ENCODE assay signal across 19 cellular contexts in the genomic region with DNA sequence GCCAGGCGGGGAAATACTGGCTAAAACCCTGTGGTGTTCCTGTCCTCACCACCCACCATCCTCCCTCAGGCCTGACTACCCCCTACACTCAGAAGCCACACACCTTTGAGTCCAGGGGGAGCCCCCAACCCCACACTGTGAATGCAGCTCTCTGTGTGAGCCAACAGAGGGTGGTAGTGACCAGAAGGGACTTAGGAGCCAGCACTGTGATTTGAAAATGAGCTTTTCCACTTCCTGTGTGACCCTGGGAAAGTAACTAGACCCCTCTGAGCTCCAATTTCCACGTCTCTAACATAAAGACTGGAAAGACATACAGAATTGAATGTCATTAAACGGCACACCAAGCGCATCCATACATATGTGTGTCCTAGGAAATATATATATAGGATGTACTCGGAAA. TPM values are rescaled to one million over a fixed set of nuclear protein-coding genes. Genes with fewer than 3 reads are reported as not detected.
DNase-seq lines count a peak whose midpoint lies in the region; ATAC-seq, FAIRE-seq and TF ChIP-seq lines count a peak whose summit lies in the region.
"Had no signal": no experiment of that assay in that cellular context is flagged by ENCODE, and none has a peak within 500 bp of the region (broad histone marks: within the 10 kb centered on the region; RNA-seq: fewer than 3 reads in every experiment).

No MANE protein-coding gene starts in this region.

- H3K27ac ChIP-seq in A549, result no peak overlapping the region
- H3K27ac ChIP-seq in CD8-positive, alpha-beta T cell (ENCODE audit: low read depth, low read length), result no peak overlapping the region
- H3K27ac ChIP-seq: adrenal gland, suprapubic skin had no signal

- peak in 1 of 2 experiments; percentile 23 for DNase-seq in A549 (ENCODE audit: low read depth in 1 of 2, low spot score in 1 of 2)
- DNase-seq in CD8-positive, alpha-beta T cell, result no peak
- no peak for DNase-seq in NB4 (ENCODE audit: low read depth)
- DNase-seq in epithelial cell of esophagus (ENCODE audit: low read depth), result no peak
- no peak for DNase-seq in urothelium cell line (ENCODE audit: low spot score)
- no peak for DNase-seq in sciatic nerve (ENCODE audit: low spot score)
- no peak for DNase-seq in frontal cortex (ENCODE audit: low spot score in 2 of 2)
- no peak for DNase-seq in AML-193 (lab: John Stamatoyannopoulos, UW)
- DNase-seq: activated T-cell treated with anti-CD3 and anti-CD28 coated beads for 4 hours; adrenal gland; hippocampal formation; left colon; NK-92 treated with Interleukin-12 subunit alpha and Interleukin-12 subunit beta, amount 100 ng/mL, for 24 hours; posterior cingulate gyrus; stimulated activated CD4-positive, alpha-beta T cell treated with anti-CD3 and anti-CD28 coated beads, Interleukin-12 subunit alpha, Interleukin-12 subunit beta, amount 100 ng/mL, for 4 hours had no signal

- POLR2A ChIA-PET in A549 (lab: Yijun Ruan, JAX), result no interaction called here
- POLR2A ChIA-PET in CD8-positive, alpha-beta T cell (lab: Charles Lee), result interaction anchor here (1.9 kb wide), 1 partner anchor 8 kb away, joined by 5 read pairs; no protein-coding TSS in a partner anchor

- TF ChIP-seq POLR2A in A549 (IDR thresholded peaks at IDR 0.05; ENCODE audit: low read length) (no peak), NB4 (IDR thresholded peaks at IDR 0.05; ENCODE audit: extremely low read depth, insufficient read length) (no peak)

- H3K4me1 ChIP-seq in A549, result no peaks in the 10 kb centered on the region
- H3K4me1 ChIP-seq in CD8-positive, alpha-beta T cell (ENCODE audit: insufficient read depth, low read length), result peaks cover 31% of the 10 kb centered on the region
- H3K4me1 ChIP-seq: adrenal gland had no signal

- H3K4me2 ChIP-seq in A549, result no peak overlapping the region

- H3K36me3 ChIP-seq in CD8-positive, alpha-beta T cell (ENCODE audit: insufficient read depth, low read length), result no peaks in the 10 kb centered on the region
- H3K36me3 ChIP-seq: adrenal gland, suprapubic skin had no signal

- H3K9me3 ChIP-seq in A549, result no peaks in the 10 kb centered on the region
- no peaks in the 10 kb centered on the region for H3K9me3 ChIP-seq in CD8-positive, alpha-beta T cell (ENCODE audit: low read length)
- H3K9me3 ChIP-seq: adrenal gland, suprapubic skin had no signal

- no peak for TF ChIP-seq EP300 in A549 (IDR thresholded peaks at IDR 0.05)

- no peak overlapping the region for H3K4me3 Mint-ChIP-seq in CD8-positive, alpha-beta T cell

- TF ChIP-seq CTCF in A549 (IDR thresholded peaks at IDR 0.05) (no peak), NB4 (IDR thresholded peaks at IDR 0.05; ENCODE audit: low read depth, low read length) (peak; percentile 16), epithelial cell of esophagus (IDR thresholded peaks at IDR 0.05; ENCODE audit: insufficient read depth, low read depth, low read length, missing control alignments) (peak; percentile 28)
- no peak for TF ChIP-seq CTCF in CD8-positive, alpha-beta T cell (IDR thresholded peaks at IDR 0.05)

- H3K27me3 ChIP-seq in CD8-positive, alpha-beta T cell (ENCODE audit: insufficient read depth, low read length), result no peaks in the 10 kb centered on the region
- H3K27me3 ChIP-seq: adrenal gland had no signal

- no peak for FAIRE-seq in A549 (lab: Jason Lieb, UNC)
- FAIRE-seq in urothelium cell line (lab: Jason Lieb, UNC), result no peak
- FAIRE-seq in frontal cortex (lab: Jason Lieb, UNC), result no peak
- FAIRE-seq: colon, GM19239 had no signal

- ATAC-seq in A549 (peak in 1 of 2 experiments; percentile 50; a peak in 3 of 6 replicates), sciatic nerve (no peak)
- ATAC-seq in CD8-positive, alpha-beta T cell, result peak; percentile 34
- ATAC-seq: esophagus mucosa, left colon had no signal

- no peak overlapping the region for H3K27ac Mint-ChIP-seq in CD8-positive, alpha-beta T cell

- CTCF ChIA-PET in A549 (lab: Yijun Ruan, JAX), result interaction anchor here (0.6 to 1.7 kb wide), 5 partner anchors 11 to 426 kb away, joined by 3 to 7 read pairs (median 3); no protein-coding TSS in a partner anchor
- CTCF ChIA-PET in CD8-positive, alpha-beta T cell (lab: Charles Lee), result interaction anchor here (0.6 to 2.5 kb wide), 10 partner anchors 11 to 156 kb away, joined by 3 to 10 read pairs (median 4); partner anchors contain the start of gene SDK2

- H3K4me3 ChIP-seq in A549 (no peak overlapping the region), NB4 (ENCODE audit: low read depth, low read length) (no peak overlapping the region), epithelial cell of esophagus (ENCODE audit: low read length) (no peak overlapping the region)
- no peak overlapping the region for H3K4me3 ChIP-seq in CD8-positive, alpha-beta T cell (ENCODE audit: low read depth, low read length)
- H3K4me3 ChIP-seq: adrenal gland, suprapubic skin had no signal

- intact Hi-C loops in CD8-positive, alpha-beta T cell (cut with DNase I, micrococcal nuclease), result no loop called here
- intact Hi-C loops in sciatic nerve (cut with DNase I), result no loop called here

- H3K36me3 Mint-ChIP-seq in CD8-positive, alpha-beta T cell, result no peaks in the 10 kb centered on the region

- no peaks in the 10 kb centered on the region for H3K27me3 Mint-ChIP-seq in CD8-positive, alpha-beta T cell (ENCODE audit: low read depth)

- 62% methylated on average over 5 of the region's 5 CpGs for WGBS in A549 (ENCODE audit: missing lambda C conversion rate)

- H3K4me1 Mint-ChIP-seq in CD8-positive, alpha-beta T cell (ENCODE audit: low read depth), result peaks cover 46% of the 10 kb centered on the region

- no peaks in the 10 kb centered on the region for H3K9me3 Mint-ChIP-seq in CD8-positive, alpha-beta T cell

- TF ChIP-seq RAD21 in A549 (conservative IDR thresholded peaks at IDR 0.05 in 1 of 2, IDR thresholded peaks at IDR 0.05 in 1 of 2), result peak; percentile 15 to 42; a peak in 3 of 5 replicates

TF ChIP-seq in A549, 52 proteins besides CTCF, POLR2A, EP300 and RAD21:
- TF ChIP-seq PHF8 (IDR thresholded peaks at IDR 0.05; ENCODE audit: borderline replicate concordance, low read depth), result no peak
- no peak for TF ChIP-seq SMC3 (IDR thresholded peaks at IDR 0.05)
- no peak for TF ChIP-seq ZNF302 (CRISPR knock-in tag; IDR thresholded peaks at IDR 0.05)
- TF ChIP-seq POLR2AphosphoS2 (conservative IDR thresholded peaks at IDR 0.05; ENCODE audit: low read length), result no peak
- TF ChIP-seq RCOR1 (IDR thresholded peaks at IDR 0.05; ENCODE audit: low read depth, low read length), result no peak

RNA-seq across cellular contexts. Expression of gene SDK2, which starts 58.7 kb away (rescaled TPM):
- polyA plus RNA-seq in A549 (2011; rRNA removed), result 0.57 and 1.0 TPM in 2 replicates
- polyA plus RNA-seq in A549 (2012; cell fraction: cytosol; rRNA removed), result 0.25 and 0.27 TPM in 2 replicates
- polyA plus RNA-seq in A549 (2012; cell fraction: nucleus; rRNA removed), result 0.43 and 0.62 TPM in 2 replicates
- 0.36 to 0.45 TPM (median 0.44 TPM) in 3 replicates for polyA plus RNA-seq in A549 (2017; fragmentation: RNase III; extraction: RNeasy Plus Mini Kit Qiagen cat#74134 plus additional on column Dnase treatment)
- 1.7 and 3.0 TPM in 2 replicates for polyA minus RNA-seq in A549 (2011; rRNA and poly(A)+ RNA removed)
- 10 to 100 TPM; 10.0 to 10.2 TPM for total RNA-seq in CD8-positive, alpha-beta T cell
- total RNA-seq in sciatic nerve, result 10.8 TPM
- 6.9 TPM for total RNA-seq in frontal cortex

Comparison
In these comparisons a context has a peak if more than half of its experiments do, and no peak if none do; other contexts are left out.
1. CTCF ChIP-seq: peak in NB4 (single experiment) and epithelial cell of esophagus (single experiment); none in A549 (single experiment) and CD8-positive, alpha-beta T cell (single experiment).